Comparison of ENCODE assay signal across 8 cellular contexts in the genomic region with DNA sequence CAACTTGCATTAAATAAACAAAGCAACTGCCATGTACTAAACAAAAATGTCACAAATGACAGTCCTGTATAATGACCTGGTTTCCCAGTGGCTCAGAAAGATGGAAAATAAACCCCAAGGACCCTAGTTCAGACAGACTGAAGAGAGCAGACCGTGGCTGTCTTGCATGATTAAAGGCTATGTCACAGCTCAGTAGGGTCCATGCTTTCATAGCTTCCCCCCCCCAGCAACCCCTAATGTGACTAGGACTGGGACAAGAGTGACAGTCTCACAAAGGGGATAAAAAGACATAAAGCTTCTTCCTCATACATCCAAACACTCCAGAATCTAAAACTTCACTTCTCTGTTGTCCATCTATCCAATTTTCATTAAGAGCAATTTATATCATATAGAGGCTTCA.
DNase-seq lines count a peak whose midpoint lies in the region; ATAC-seq, FAIRE-seq and TF ChIP-seq lines count a peak whose summit lies in the region.
"Had no signal": no experiment of that assay in that cellular context is flagged by ENCODE, and none has a peak within 500 bp of the region (broad histone marks: within the 10 kb centered on the region; RNA-seq: fewer than 3 reads in every experiment).

No MANE protein-coding gene starts in this region.

- H3K4me1 ChIP-seq in astrocyte (ENCODE audit: insufficient read depth, low read length), result peaks cover 35% of the 10 kb centered on the region
- peaks cover 10% of the 10 kb centered on the region for H3K4me1 ChIP-seq in lower lobe of right lung
- peaks cover 0 to 31% (median 25%) of the 10 kb centered on the region in 5 donors for H3K4me1 ChIP-seq in subcutaneous abdominal adipose tissue (ENCODE audit: control insufficient read depth in 5 of 5, insufficient read depth in 5 of 5, low read length in 5 of 5)
- H3K4me1 ChIP-seq in foreskin keratinocyte, result peaks cover 14% of the 10 kb centered on the region
- H3K4me1 ChIP-seq: testis had no signal

- peak overlapping the region; percentile 92 for H3K4me3 Mint-ChIP-seq in astrocyte (ENCODE audit: unreplicated experiment)

- no peak for ATAC-seq in lower lobe of right lung
- no peak for ATAC-seq in foreskin keratinocyte

- H3K27ac Mint-ChIP-seq in astrocyte (ENCODE audit: unreplicated experiment), result peak overlapping the region; percentile 99

- no peaks in the 10 kb centered on the region for H3K36me3 Mint-ChIP-seq in astrocyte (ENCODE audit: low read depth, unreplicated experiment)

- H3K4me3 ChIP-seq in LNCaP clone FGC (ENCODE audit: low read depth, low read length) (peak overlapping the region; percentile 59; the same call in 1 of the 2 replicates), astrocyte (ENCODE audit: insufficient read depth, low read depth, low read length) (no peak overlapping the region), lower lobe of right lung (no peak overlapping the region), subcutaneous abdominal adipose tissue (ENCODE audit: low read depth in 1 of 5, low read length in 5 of 5) (no peak overlapping the region)

- CTCF ChIA-PET in RWPE1 (lab: Yijun Ruan, JAX), result interaction anchor here (0.7 to 3.1 kb wide), 3 partner anchors 40 to 121 kb away, joined by 3 to 19 read pairs (median 5); no protein-coding TSS in a partner anchor

- DNase-seq in LNCaP clone FGC (ENCODE audit: low read depth) (no peak), astrocyte (ENCODE audit: low read depth) (no peak), lower lobe of right lung (no peak), DMS153 treated with DMSO at 0.1 percent for 48 hours (lab: John Stamatoyannopoulos, UW; ENCODE audit: unreplicated experiment) (no peak), RWPE1 (ENCODE audit: low spot score) (no peak), foreskin keratinocyte (no peak)

- H3K27me3 ChIP-seq in astrocyte (ENCODE audit: insufficient read depth, low read length), result no peaks in the 10 kb centered on the region
- no peaks in the 10 kb centered on the region for H3K27me3 ChIP-seq in lower lobe of right lung (ENCODE audit: low read depth)
- no peaks in the 10 kb centered on the region for H3K27me3 ChIP-seq in subcutaneous abdominal adipose tissue (ENCODE audit: control insufficient read depth in 5 of 5, insufficient read depth in 4 of 5, low read length in 5 of 5)
- H3K27me3 ChIP-seq in foreskin keratinocyte, result no peaks in the 10 kb centered on the region
- H3K27me3 ChIP-seq: testis had no signal

- peak overlapping the region; percentile 98 for H3K9ac ChIP-seq in astrocyte (ENCODE audit: low read length)
- no peak overlapping the region for H3K9ac ChIP-seq in subcutaneous abdominal adipose tissue (ENCODE audit: low read length in 5 of 5)

- H3K36me3 ChIP-seq in astrocyte (ENCODE audit: insufficient read depth, low read length) (no peaks in the 10 kb centered on the region), lower lobe of right lung (no peaks in the 10 kb centered on the region), subcutaneous abdominal adipose tissue (ENCODE audit: control insufficient read depth in 5 of 5, insufficient read depth in 5 of 5, low read length in 5 of 5) (no peaks in the 10 kb centered on the region)

- peaks cover 33% of the 10 kb centered on the region for H3K4me1 Mint-ChIP-seq in astrocyte (ENCODE audit: low read depth, unreplicated experiment)

- FAIRE-seq in astrocyte (lab: Jason Lieb, UNC), result no peak

- H3K9me3 ChIP-seq in astrocyte (ENCODE audit: insufficient read depth, low read depth, low read length), result no peaks in the 10 kb centered on the region
- no peaks in the 10 kb centered on the region for H3K9me3 ChIP-seq in lower lobe of right lung
- no peaks in the 10 kb centered on the region for H3K9me3 ChIP-seq in subcutaneous abdominal adipose tissue (ENCODE audit: control insufficient read depth in 5 of 5, low read length in 5 of 5)
- H3K9me3 ChIP-seq: testis had no signal

- intact Hi-C loops in lower lobe of right lung (cut with DNase I), result no loop called here

- peaks cover 42% of the 10 kb centered on the region for H3K79me2 ChIP-seq in astrocyte (ENCODE audit: insufficient read depth, low read length)

- POLR2A ChIA-PET in RWPE1 (lab: Yijun Ruan, JAX; ENCODE audit: low non-redundant PET), result interaction anchor here (0.5 to 0.6 kb wide), 2 partner anchors 9 to 40 kb away, joined by 3 read pairs; no protein-coding TSS in a partner anchor

- H3K27ac ChIP-seq in astrocyte (ENCODE audit: low read depth, low read length), result peak overlapping the region; percentile 98
- H3K27ac ChIP-seq in lower lobe of right lung, result peak overlapping the region; percentile 79
- peak overlapping the region; percentile 65 for H3K27ac ChIP-seq in subcutaneous abdominal adipose tissue (ENCODE audit: low read depth, low read length)
- no peak overlapping the region for H3K27ac ChIP-seq in RWPE1
- H3K27ac ChIP-seq in foreskin keratinocyte, result no peak overlapping the region

- no peaks in the 10 kb centered on the region for H3K9me3 Mint-ChIP-seq in astrocyte (ENCODE audit: unreplicated experiment)

- H2AFZ ChIP-seq in astrocyte (ENCODE audit: low read depth, low read length), result no peak overlapping the region

- H3K27me3 Mint-ChIP-seq in astrocyte (ENCODE audit: low read depth, unreplicated experiment), result no peaks in the 10 kb centered on the region

- no peak for TF ChIP-seq CTCF in LNCaP clone FGC (IDR thresholded peaks at IDR 0.05; ENCODE audit: control insufficient read depth, extremely low read depth, insufficient read depth)
- no peak for TF ChIP-seq CTCF in astrocyte (IDR thresholded peaks at IDR 0.05; ENCODE audit: insufficient read depth, low read depth, low read length)
- no peak for TF ChIP-seq CTCF in lower lobe of right lung (IDR thresholded peaks at IDR 0.05)
- no peak for TF ChIP-seq CTCF in RWPE1 (conservative IDR thresholded peaks at IDR 0.05; ENCODE audit: low read depth)
- no peak for TF ChIP-seq CTCF in foreskin keratinocyte (conservative IDR thresholded peaks at IDR 0.05)

- peak overlapping the region; percentile 93 for H3K4me2 ChIP-seq in astrocyte (ENCODE audit: low read length)

- no peaks in the 10 kb centered on the region for H4K20me1 ChIP-seq in astrocyte (ENCODE audit: insufficient read depth, low read length)

Comparison
In these comparisons a context has a peak if more than half of its experiments do, and no peak if none do; other contexts are left out.
1. H3K27ac ChIP-seq: peak in astrocyte (single experiment), lower lobe of right lung (single experiment) and subcutaneous abdominal adipose tissue (single experiment); none in RWPE1 (single experiment) and foreskin keratinocyte (single experiment).